ENCODE assay signal across 1 cellular context in genomic region chr20:34452281-34452982, GRCh38.
TF ChIP-seq lines count a peak whose summit lies in the region.

No MANE protein-coding gene starts in this region.

TF ChIP-seq in IMR-90, 13 proteins besides CTCF, POLR2A, EP300 and RAD21:
- no peak for TF ChIP-seq USF2 (IDR thresholded peaks at IDR 0.05; ENCODE audit: low read depth, low read length)
- no peak for TF ChIP-seq RFX5 (IDR thresholded peaks at IDR 0.05; ENCODE audit: low read depth, low read length)
- TF ChIP-seq CEBPB (IDR thresholded peaks at IDR 0.05; ENCODE audit: low read depth, low read length) = no peak
- no peak for TF ChIP-seq MXI1 (IDR thresholded peaks at IDR 0.05; ENCODE audit: borderline replicate concordance, low read depth, low read length)
- no peak for TF ChIP-seq MAZ (IDR thresholded peaks at IDR 0.05; ENCODE audit: borderline replicate concordance, low read depth, low read length)
- TF ChIP-seq NFE2L2 (IDR thresholded peaks at IDR 0.05; ENCODE audit: low read depth, low read length) = no peak
- TF ChIP-seq FOS (IDR thresholded peaks at IDR 0.05; ENCODE audit: low read depth, low read length) = no peak
- TF ChIP-seq MAFK (IDR thresholded peaks at IDR 0.05; ENCODE audit: low read depth, low read length) = no peak
- TF ChIP-seq BHLHE40 (IDR thresholded peaks at IDR 0.05; ENCODE audit: low read depth, low read length) = no peak
- TF ChIP-seq CHD1 (IDR thresholded peaks at IDR 0.05; ENCODE audit: low read depth, low read length) = no peak
- no peak for TF ChIP-seq SMC3 (IDR thresholded peaks at IDR 0.05; ENCODE audit: low read depth, low read length)
